2 cellular contexts compared by ENCODE assay signal in the genomic region with DNA sequence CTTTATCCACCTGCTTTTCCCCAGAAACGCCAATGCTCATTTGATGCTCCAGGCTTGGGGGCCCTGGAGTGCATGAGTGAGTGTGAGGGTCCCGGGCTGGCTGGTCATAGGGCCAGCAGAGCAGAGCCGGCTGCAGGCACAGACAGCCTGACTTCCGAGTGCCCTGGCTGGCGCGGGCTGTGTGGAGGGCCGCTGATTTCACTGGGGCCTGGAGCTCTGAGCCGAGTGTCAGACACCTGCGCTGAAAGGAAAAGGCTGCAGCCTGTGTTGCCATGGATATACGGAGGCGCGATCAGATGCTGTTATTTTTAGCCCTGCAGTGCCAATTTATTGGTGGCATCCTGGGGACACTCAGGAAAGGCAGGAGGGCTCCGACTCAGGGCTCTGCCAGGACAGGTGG.
TF ChIP-seq lines count a peak whose summit lies in the region.

No MANE protein-coding gene starts in this region.

TF ChIP-seq in SK-N-SH, 30 proteins besides CTCF, POLR2A, EP300 and RAD21 (continued from another document):
- no peak for TF ChIP-seq REST (IDR thresholded peaks at IDR 0.05; ENCODE audit: low read depth, low read length)
- TF ChIP-seq RCOR1 (IDR thresholded peaks at IDR 0.05; ENCODE audit: low read length), result no peak
- TF ChIP-seq, protein P1, sequence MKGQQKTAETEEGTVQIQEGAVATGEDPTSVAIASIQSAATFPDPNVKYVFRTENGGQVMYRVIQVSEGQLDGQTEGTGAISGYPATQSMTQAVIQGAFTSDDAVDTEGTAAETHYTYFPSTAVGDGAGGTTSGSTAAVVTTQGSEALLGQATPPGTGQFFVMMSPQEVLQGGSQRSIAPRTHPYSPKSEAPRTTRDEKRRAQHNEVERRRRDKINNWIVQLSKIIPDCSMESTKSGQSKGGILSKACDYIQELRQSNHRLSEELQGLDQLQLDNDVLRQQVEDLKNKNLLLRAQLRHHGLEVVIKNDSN (IDR thresholded peaks at IDR 0.05; ENCODE audit: borderline replicate concordance, low read depth), result no peak
- no peak for TF ChIP-seq YY1 (IDR thresholded peaks at IDR 0.05; ENCODE audit: low read depth)
- TF ChIP-seq PBX3 (IDR thresholded peaks at IDR 0.05), result no peak
- TF ChIP-seq, protein P2, sequence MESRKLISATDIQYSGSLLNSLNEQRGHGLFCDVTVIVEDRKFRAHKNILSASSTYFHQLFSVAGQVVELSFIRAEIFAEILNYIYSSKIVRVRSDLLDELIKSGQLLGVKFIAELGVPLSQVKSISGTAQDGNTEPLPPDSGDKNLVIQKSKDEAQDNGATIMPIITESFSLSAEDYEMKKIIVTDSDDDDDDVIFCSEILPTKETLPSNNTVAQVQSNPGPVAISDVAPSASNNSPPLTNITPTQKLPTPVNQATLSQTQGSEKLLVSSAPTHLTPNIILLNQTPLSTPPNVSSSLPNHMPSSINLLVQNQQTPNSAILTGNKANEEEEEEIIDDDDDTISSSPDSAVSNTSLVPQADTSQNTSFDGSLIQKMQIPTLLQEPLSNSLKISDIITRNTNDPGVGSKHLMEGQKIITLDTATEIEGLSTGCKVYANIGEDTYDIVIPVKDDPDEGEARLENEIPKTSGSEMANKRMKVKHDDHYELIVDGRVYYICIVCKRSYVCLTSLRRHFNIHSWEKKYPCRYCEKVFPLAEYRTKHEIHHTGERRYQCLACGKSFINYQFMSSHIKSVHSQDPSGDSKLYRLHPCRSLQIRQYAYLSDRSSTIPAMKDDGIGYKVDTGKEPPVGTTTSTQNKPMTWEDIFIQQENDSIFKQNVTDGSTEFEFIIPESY (IDR thresholded peaks at IDR 0.05; ENCODE audit: borderline replicate concordance, low read depth), result no peak
- TF ChIP-seq NFIC (IDR thresholded peaks at IDR 0.05; ENCODE audit: borderline replicate concordance), result no peak

TF ChIP-seq in SK-N-SH treated with all-trans-retinoic acid at 6 μM for 48 hours, 23 proteins besides CTCF, POLR2A, EP300 and RAD21 (continued from another document):
- TF ChIP-seq PPARA (CRISPR knock-in tag; IDR thresholded peaks at IDR 0.05; ENCODE audit: borderline replicate concordance) (no peak), RARB (CRISPR knock-in tag; IDR thresholded peaks at IDR 0.05) (no peak), ZNF70 (CRISPR knock-in tag; IDR thresholded peaks at IDR 0.05) (no peak), POU6F1 (CRISPR knock-in tag; IDR thresholded peaks at IDR 0.05; ENCODE audit: borderline replicate concordance, low read depth) (no peak), ZNF565 (CRISPR knock-in tag; conservative IDR thresholded peaks at IDR 0.05; ENCODE audit: low read depth) (no peak), TOX (CRISPR knock-in tag; IDR thresholded peaks at IDR 0.05; ENCODE audit: borderline replicate concordance) (no peak)
